ENCODE assay signal across 20 cellular contexts in the genomic region with DNA sequence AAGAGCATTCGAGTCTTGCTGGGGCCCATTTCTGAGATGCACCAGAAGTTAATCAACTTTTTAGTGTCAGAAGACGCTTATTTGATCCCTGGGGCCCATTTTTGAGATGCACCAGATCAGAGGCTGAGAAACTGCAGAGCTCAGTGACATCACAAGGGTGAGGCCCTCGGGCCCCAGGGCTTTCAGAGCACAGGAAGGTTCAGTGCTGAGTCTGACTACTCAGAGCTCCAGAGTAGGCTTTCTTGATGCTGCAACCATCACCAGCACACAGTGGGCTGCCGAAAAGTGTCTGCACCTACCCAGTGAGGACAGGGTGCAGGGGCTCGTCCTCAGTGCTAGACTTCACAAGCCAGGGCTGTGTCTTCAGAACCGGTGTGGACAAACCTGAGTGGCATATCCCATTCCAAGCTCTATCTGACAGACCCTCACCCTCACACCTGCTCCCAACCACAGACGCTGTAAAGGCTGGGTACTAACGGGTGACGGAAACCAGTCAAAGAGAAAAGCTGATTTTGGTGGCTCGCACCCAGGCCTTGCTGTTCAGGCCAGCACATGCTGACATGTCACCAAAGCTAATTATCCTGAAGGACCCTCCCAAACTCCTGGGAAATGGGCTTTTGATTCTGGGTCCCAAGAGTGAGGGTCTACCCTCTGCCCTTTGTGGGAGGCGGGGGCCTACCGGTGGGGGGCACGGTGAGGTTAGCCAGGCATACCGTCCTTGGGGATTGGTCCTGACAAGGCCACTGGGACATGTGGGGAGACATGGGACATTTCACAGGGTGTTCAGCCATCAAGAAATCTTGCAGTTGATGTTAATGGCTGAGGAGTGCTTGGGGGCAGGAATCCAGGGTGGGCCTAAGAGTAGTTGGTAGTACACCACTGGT.
"Had no signal": no experiment of that assay in that cellular context is flagged by ENCODE, and none has a peak within 500 bp of the region (broad histone marks: within the 10 kb centered on the region; RNA-seq: fewer than 3 reads in every experiment).

No MANE protein-coding gene starts in this region.

- H3K27ac Mint-ChIP-seq: activated B cell treated with CpG ODN at 0.5 μM for 24 hours; activated CD8-positive, alpha-beta memory T cell treated with anti-CD3 and anti-CD28 coated beads, Interleukin-2, amount 10 ng/mL, durations not matched to agents 7 days and 5 days; activated CD8-positive, alpha-beta T cell treated with anti-CD3 and anti-CD28 coated beads for 36 hours; activated naive CD4-positive, alpha-beta T cell treated with anti-CD3 and anti-CD28 coated beads, Interleukin-2, amount 50 U/mL, for 24 hours; dendritic cell treated with granulocyte-macrophage colony-stimulating factor and Interleukin-4, amounts not matched to agents 40 ng/mL and 50 ng/mL, for 4 days; memory B cell; T-helper 17 cell had no signal

- H3K4me3 ChIP-seq: gastrocnemius medialis, right lobe of liver had no signal

- H3K9me3 Mint-ChIP-seq: activated B cell treated with CpG ODN at 0.5 μM for 24 hours; activated CD8-positive, alpha-beta T cell treated with anti-CD3 and anti-CD28 coated beads for 36 hours; activated naive CD4-positive, alpha-beta T cell treated with anti-CD3 and anti-CD28 coated beads, Interleukin-2, amount 50 U/mL, for 24 hours; dendritic cell treated with granulocyte-macrophage colony-stimulating factor and Interleukin-4, amounts not matched to agents 40 ng/mL and 50 ng/mL, for 4 days; memory B cell; natural killer cell treated with Interleukin-12 subunit alpha and Interleukin-12 subunit beta and Interleukin-15 and Interleukin-18, amount 100 ng/mL, for 72 hours had no signal

- H3K4me1 ChIP-seq: right lobe of liver had no signal

- H3K9me3 ChIP-seq: gastrocnemius medialis, right lobe of liver had no signal

- ATAC-seq: activated CD8-positive, alpha-beta memory T cell treated with anti-CD3 and anti-CD28 coated beads, Interleukin-2, amount 10 ng/mL, durations not matched to agents 7 days and 5 days; activated CD8-positive, alpha-beta T cell treated with anti-CD3 and anti-CD28 coated beads for 36 hours; gastrocnemius medialis; left colon; right lobe of liver; T-helper 17 cell had no signal

- H3K36me3 Mint-ChIP-seq: activated CD8-positive, alpha-beta memory T cell treated with anti-CD3 and anti-CD28 coated beads, Interleukin-2, amount 10 ng/mL, durations not matched to agents 7 days and 5 days; activated naive CD4-positive, alpha-beta T cell treated with anti-CD3 and anti-CD28 coated beads, Interleukin-2, amount 50 U/mL, for 24 hours; brain; memory B cell; natural killer cell treated with Interleukin-12 subunit alpha and Interleukin-12 subunit beta and Interleukin-15 and Interleukin-18, amount 100 ng/mL, for 72 hours had no signal

- H3K27me3 Mint-ChIP-seq: activated naive CD4-positive, alpha-beta T cell treated with anti-CD3 and anti-CD28 coated beads, Interleukin-2, amount 50 U/mL, for 24 hours; dendritic cell treated with granulocyte-macrophage colony-stimulating factor and Interleukin-4, amounts not matched to agents 40 ng/mL and 50 ng/mL, for 4 days had no signal

- DNase-seq: activated B cell treated with CpG ODN at 0.5 μM for 24 hours; activated CD4-positive, alpha-beta T cell treated with anti-CD3 and anti-CD28 coated beads for 48 hours; activated CD8-positive, alpha-beta memory T cell treated with anti-CD3 and anti-CD28 coated beads, Interleukin-2, amount 10 ng/mL, durations not matched to agents 7 days and 5 days; activated CD8-positive, alpha-beta T cell treated with anti-CD3 and anti-CD28 coated beads for 36 hours; activated effector memory CD4-positive, alpha-beta T cell treated with anti-CD3 and anti-CD28 coated beads, Interleukin-2, amount 50 U/mL, for 16 hours; activated T-cell treated with anti-CD3 and anti-CD28 coated beads for 4 hours; aorta; effector CD8-positive, alpha-beta T cell; gastrocnemius medialis; head of caudate nucleus; left colon; right lobe of liver; small intestine; stimulated activated naive CD4-positive, alpha-beta T cell; T-helper 17 cell had no signal

- H3K27ac ChIP-seq: gastrocnemius medialis, right lobe of liver had no signal

- H3K27me3 ChIP-seq: gastrocnemius medialis, right lobe of liver had no signal

- H3K4me3 Mint-ChIP-seq: activated B cell treated with CpG ODN at 0.5 μM for 24 hours; activated CD8-positive, alpha-beta memory T cell treated with anti-CD3 and anti-CD28 coated beads, Interleukin-2, amount 10 ng/mL, durations not matched to agents 7 days and 5 days; activated CD8-positive, alpha-beta T cell treated with anti-CD3 and anti-CD28 coated beads for 36 hours; activated naive CD4-positive, alpha-beta T cell treated with anti-CD3 and anti-CD28 coated beads, Interleukin-2, amount 50 U/mL, for 24 hours; brain; dendritic cell treated with granulocyte-macrophage colony-stimulating factor and Interleukin-4, amounts not matched to agents 40 ng/mL and 50 ng/mL, for 4 days; memory B cell; natural killer cell treated with Interleukin-12 subunit alpha and Interleukin-12 subunit beta and Interleukin-15 and Interleukin-18, amount 100 ng/mL, for 72 hours; T-helper 17 cell had no signal

- H3K36me3 ChIP-seq: gastrocnemius medialis, right lobe of liver had no signal
